Comparison of ENCODE assay signal across 1 cellular context in the genomic region with DNA sequence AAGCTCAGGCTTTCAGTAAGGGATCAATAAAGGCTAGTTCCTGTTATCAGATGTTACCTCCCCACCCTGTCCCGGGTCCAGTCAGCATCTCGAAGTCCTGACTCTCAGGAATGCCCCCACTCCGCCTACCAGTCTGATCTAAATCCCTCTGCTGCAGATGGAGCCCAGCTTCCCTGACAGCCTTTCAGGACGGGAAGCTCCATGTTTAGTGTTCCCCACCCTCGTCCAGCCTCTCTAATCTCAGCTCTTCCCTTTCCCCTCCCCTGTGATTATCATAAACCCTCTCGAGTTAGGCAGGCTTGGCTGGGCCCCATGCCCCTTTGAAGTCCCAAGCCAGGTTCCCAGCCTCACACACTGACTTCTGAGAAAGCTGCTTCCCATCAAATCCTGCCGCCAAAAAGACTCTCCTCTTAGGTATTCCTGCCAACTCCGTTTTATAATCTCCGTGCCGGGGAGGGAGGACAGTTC.
TF ChIP-seq lines count a peak whose summit lies in the region.

No MANE protein-coding gene starts in this region.

TF ChIP-seq in HEK293, 187 proteins besides CTCF, POLR2A, EP300 and RAD21 (continued from another document):
- peak; percentile 68 for TF ChIP-seq FEZF1 (tag by site-specific recombination; IDR thresholded peaks at IDR 0.05)
- TF ChIP-seq ZNF112 (tag by site-specific recombination; IDR thresholded peaks at IDR 0.05): no peak
- TF ChIP-seq TRIM28 (IDR thresholded peaks at IDR 0.05; ENCODE audit: borderline replicate concordance, low read length): peak; percentile 21; the same call in 1 of the 2 replicates
- TF ChIP-seq, protein P1, sequence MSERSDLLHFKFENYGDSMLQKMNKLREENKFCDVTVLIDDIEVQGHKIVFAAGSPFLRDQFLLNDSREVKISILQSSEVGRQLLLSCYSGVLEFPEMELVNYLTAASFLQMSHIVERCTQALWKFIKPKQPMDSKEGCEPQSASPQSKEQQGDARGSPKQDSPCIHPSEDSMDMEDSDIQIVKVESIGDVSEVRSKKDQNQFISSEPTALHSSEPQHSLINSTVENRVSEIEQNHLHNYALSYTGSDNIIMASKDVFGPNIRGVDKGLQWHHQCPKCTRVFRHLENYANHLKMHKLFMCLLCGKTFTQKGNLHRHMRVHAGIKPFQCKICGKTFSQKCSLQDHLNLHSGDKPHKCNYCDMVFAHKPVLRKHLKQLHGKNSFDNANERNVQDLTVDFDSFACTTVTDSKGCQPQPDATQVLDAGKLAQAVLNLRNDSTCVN (tag by site-specific recombination; optimal IDR thresholded peaks at IDR 0.05): no peak
- no peak for TF ChIP-seq ZNF544 (tag by site-specific recombination; IDR thresholded peaks at IDR 0.05)
- 0 out of 2 replicates have a peak, but pooled peaks have one; percentile 18 for TF ChIP-seq IKZF3 (tag by site-specific recombination; IDR thresholded peaks at IDR 0.05)
- peak; percentile 81; the same call in 1 of the 2 replicates for TF ChIP-seq TCF7L2 (IDR thresholded peaks at IDR 0.05; ENCODE audit: borderline replicate concordance, low read depth, low read length)
- TF ChIP-seq, protein P2, sequence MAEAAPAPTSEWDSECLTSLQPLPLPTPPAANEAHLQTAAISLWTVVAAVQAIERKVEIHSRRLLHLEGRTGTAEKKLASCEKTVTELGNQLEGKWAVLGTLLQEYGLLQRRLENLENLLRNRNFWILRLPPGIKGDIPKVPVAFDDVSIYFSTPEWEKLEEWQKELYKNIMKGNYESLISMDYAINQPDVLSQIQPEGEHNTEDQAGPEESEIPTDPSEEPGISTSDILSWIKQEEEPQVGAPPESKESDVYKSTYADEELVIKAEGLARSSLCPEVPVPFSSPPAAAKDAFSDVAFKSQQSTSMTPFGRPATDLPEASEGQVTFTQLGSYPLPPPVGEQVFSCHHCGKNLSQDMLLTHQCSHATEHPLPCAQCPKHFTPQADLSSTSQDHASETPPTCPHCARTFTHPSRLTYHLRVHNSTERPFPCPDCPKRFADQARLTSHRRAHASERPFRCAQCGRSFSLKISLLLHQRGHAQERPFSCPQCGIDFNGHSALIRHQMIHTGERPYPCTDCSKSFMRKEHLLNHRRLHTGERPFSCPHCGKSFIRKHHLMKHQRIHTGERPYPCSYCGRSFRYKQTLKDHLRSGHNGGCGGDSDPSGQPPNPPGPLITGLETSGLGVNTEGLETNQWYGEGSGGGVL (tag by site-specific recombination; IDR thresholded peaks at IDR 0.05): peak; percentile 26; the same call in 1 of the 2 replicates
- TF ChIP-seq ZNF791 (tag by site-specific recombination; IDR thresholded peaks at IDR 0.05): no peak
- peak; percentile 99 for TF ChIP-seq ZNF341 (tag by site-specific recombination; IDR thresholded peaks at IDR 0.05; ENCODE audit: low read depth)
- no peak for TF ChIP-seq ZBTB11 (tag by site-specific recombination; conservative IDR thresholded peaks at IDR 0.05; ENCODE audit: low read depth)
- no peak for TF ChIP-seq ZNF2 (tag by site-specific recombination; IDR thresholded peaks at IDR 0.05)
- 0 out of 2 replicates have a peak, but pooled peaks have one; percentile 4 for TF ChIP-seq ZBTB48 (tag by site-specific recombination; IDR thresholded peaks at IDR 0.05)
- TF ChIP-seq ZFP69B (tag by site-specific recombination; IDR thresholded peaks at IDR 0.05): peak; percentile 64
